8 cellular contexts compared by ENCODE assay signal in genomic region chr9:34124923-34125322, GRCh38. TPM values are rescaled to one million over a fixed set of nuclear protein-coding genes. Genes with fewer than 3 reads are reported as not detected.
A peak's percentile ranks its signal among the peaks of the same experiment; 100 is the strongest.
DNase-seq lines count a peak whose midpoint lies in the region; ATAC-seq and TF ChIP-seq lines count a peak whose summit lies in the region.

No MANE protein-coding gene starts in this region.

- no peak for TF ChIP-seq CTCF in tibial nerve (IDR thresholded peaks at IDR 0.05)

- peaks cover 3% of the 10 kb centered on the region for H3K27me3 Mint-ChIP-seq in activated naive CD4-positive, alpha-beta T cell treated with anti-CD3 and anti-CD28 coated beads, Interleukin-2, amount 10 ng/mL, durations not matched to agents 7 days and 5 days
- no peaks in the 10 kb centered on the region for H3K27me3 Mint-ChIP-seq in activated T-helper 17 cell treated with anti-CD3 and anti-CD28 coated beads, Interleukin-2, amount 50 U/mL, for 72 hours

- H3K4me3 Mint-ChIP-seq in activated naive CD4-positive, alpha-beta T cell treated with anti-CD3 and anti-CD28 coated beads, Interleukin-2, amount 10 ng/mL, durations not matched to agents 7 days and 5 days = peak overlapping the region; percentile 96
- peak overlapping the region; percentile 95 for H3K4me3 Mint-ChIP-seq in activated T-helper 17 cell treated with anti-CD3 and anti-CD28 coated beads, Interleukin-2, amount 50 U/mL, for 72 hours

- H3K36me3 Mint-ChIP-seq in activated naive CD4-positive, alpha-beta T cell treated with anti-CD3 and anti-CD28 coated beads, Interleukin-2, amount 10 ng/mL, durations not matched to agents 7 days and 5 days = peaks cover 37% of the 10 kb centered on the region
- H3K36me3 Mint-ChIP-seq in activated T-helper 17 cell treated with anti-CD3 and anti-CD28 coated beads, Interleukin-2, amount 50 U/mL, for 72 hours (ENCODE audit: low read depth) = peaks cover 56% of the 10 kb centered on the region

- H3K36me3 ChIP-seq in tibial nerve = peaks cover 0 to 20% (median 0%) of the 10 kb centered on the region in 3 donors

- peaks cover 0 to 58% (median 23%) of the 10 kb centered on the region in 4 donors for H3K4me1 ChIP-seq in tibial nerve

- peak overlapping the region in 2 of 4 donors; percentile 85 to 91 for H3K27ac ChIP-seq in tibial nerve

- CTCF ChIA-PET in activated naive CD4-positive, alpha-beta T cell treated with anti-CD3 and anti-CD28 coated beads, Interleukin-2, amount 10 ng/mL, durations not matched to agents 7 days and 5 days (lab: Charles Lee) = no interaction called here

- H3K9me3 ChIP-seq in tibial nerve = no peaks in the 10 kb centered on the region

- 28 to 33% methylated on average over 6 of the region's 6 CpGs for WGBS in tibial nerve, 2 donors

- peak overlapping the region; percentile 85 to 96 (median 91) for H3K4me3 ChIP-seq in tibial nerve

- no peaks in the 10 kb centered on the region for H3K9me3 Mint-ChIP-seq in activated naive CD4-positive, alpha-beta T cell treated with anti-CD3 and anti-CD28 coated beads, Interleukin-2, amount 10 ng/mL, durations not matched to agents 7 days and 5 days
- H3K9me3 Mint-ChIP-seq in activated T-helper 17 cell treated with anti-CD3 and anti-CD28 coated beads, Interleukin-2, amount 50 U/mL, for 72 hours = no peaks in the 10 kb centered on the region

- no peak for TF ChIP-seq EP300 in tibial nerve (IDR thresholded peaks at IDR 0.05)

- H3K27me3 ChIP-seq in tibial nerve = no peaks in the 10 kb centered on the region

- peaks cover 47% of the 10 kb centered on the region for H3K4me1 Mint-ChIP-seq in activated naive CD4-positive, alpha-beta T cell treated with anti-CD3 and anti-CD28 coated beads, Interleukin-2, amount 10 ng/mL, durations not matched to agents 7 days and 5 days
- H3K4me1 Mint-ChIP-seq in activated T-helper 17 cell treated with anti-CD3 and anti-CD28 coated beads, Interleukin-2, amount 50 U/mL, for 72 hours = peaks cover 41% of the 10 kb centered on the region

- no peak for ATAC-seq in activated T-helper 17 cell treated with anti-CD3 and anti-CD28 coated beads, Interleukin-2, amount 50 U/mL, for 72 hours (replicated peaks)
- no peak for ATAC-seq in GM18502 (IDR thresholded peaks at IDR 0.05; ENCODE audit: poor library complexity, unreplicated experiment)
- ATAC-seq in HG02840 (IDR thresholded peaks at IDR 0.05; ENCODE audit: low FRiP score, unreplicated experiment) = no peak

- no peak for DNase-seq in activated naive CD4-positive, alpha-beta T cell treated with anti-CD3 and anti-CD28 coated beads, Interleukin-2, amount 10 ng/mL, durations not matched to agents 7 days and 5 days
- DNase-seq in activated naive CD4-positive, alpha-beta T cell treated with Interleukin-2 at 50 U/mL for 16 hours = no peak
- peak; percentile 29 for DNase-seq in kidney tubule cell (ENCODE audit: low spot score)
- DNase-seq in tibial nerve (ENCODE audit: low spot score in 2 of 2) = no peak
- no peak for DNase-seq in NCI-H128 (lab: John Stamatoyannopoulos, UW; ENCODE audit: unreplicated experiment)

- peak overlapping the region; percentile 96 for H3K27ac Mint-ChIP-seq in activated naive CD4-positive, alpha-beta T cell treated with anti-CD3 and anti-CD28 coated beads, Interleukin-2, amount 10 ng/mL, durations not matched to agents 7 days and 5 days
- peak overlapping the region; percentile 86 for H3K27ac Mint-ChIP-seq in activated T-helper 17 cell treated with anti-CD3 and anti-CD28 coated beads, Interleukin-2, amount 50 U/mL, for 72 hours

- no peak for TF ChIP-seq POLR2A in tibial nerve (IDR thresholded peaks at IDR 0.05)

RNA-seq across cellular contexts. Expression of gene DCAF12, which starts 1.6 kb away (rescaled TPM):
- total RNA-seq in activated T-helper 17 cell treated with anti-CD3 and anti-CD28 coated beads, Interleukin-2, amount 50 U/mL, for 72 hours = 10 to 100 TPM; 30.4 to 36.6 TPM
- total RNA-seq in tibial nerve = 10 to 100 TPM; 21.3 to 34.9 (median 24.2) TPM

RNA-seq across cellular contexts. Expression of gene UBAP1, which starts 53.9 kb away (rescaled TPM):
- 10 to 100 TPM; 39.7 to 46.5 TPM for total RNA-seq in activated T-helper 17 cell treated with anti-CD3 and anti-CD28 coated beads, Interleukin-2, amount 50 U/mL, for 72 hours
- total RNA-seq in tibial nerve = 10 to 100 TPM; 36.7 to 46.1 (median 38.3) TPM
